36 cellular contexts compared by ENCODE assay signal in the genomic region with DNA sequence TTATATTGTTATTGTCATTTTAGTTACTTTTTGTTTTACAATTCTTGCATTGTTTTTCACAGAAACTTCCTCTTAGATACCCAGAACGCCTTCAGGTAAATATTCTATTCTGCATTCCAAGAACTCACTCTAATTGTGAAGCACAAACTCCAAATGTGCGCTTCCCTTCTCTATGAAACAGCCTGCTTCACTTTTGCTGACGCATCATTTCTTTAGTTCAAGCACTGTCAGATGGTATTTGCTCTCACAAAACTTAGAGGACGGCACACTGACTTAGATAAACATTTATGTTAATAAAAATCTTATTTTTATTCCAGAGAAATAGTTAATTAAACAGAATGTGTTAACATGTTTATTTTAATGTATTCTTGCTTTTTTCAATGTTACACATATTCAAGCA. TPM values are rescaled to one million over a fixed set of nuclear protein-coding genes. Genes with fewer than 3 reads are reported as not detected.
"Had no signal": no experiment of that assay in that cellular context is flagged by ENCODE, and none has a peak within 500 bp of the region (broad histone marks: within the 10 kb centered on the region; RNA-seq: fewer than 3 reads in every experiment).

No MANE protein-coding gene starts in this region.

- DNase-seq: activated CD4-positive, alpha-beta T cell treated with anti-CD3 and anti-CD28 coated beads for 36 hours; activated CD4-positive, alpha-beta T cell treated with anti-CD3 and anti-CD28 coated beads, Interleukin-2, amount 10 ng/mL, durations not matched to agents 7 days and 5 days; activated CD4-positive, alpha-beta T cell treated with anti-CD3 and anti-CD28 coated beads, Interleukin-2, amount 50 U/mL, for 48 hours; activated CD8-positive, alpha-beta memory T cell treated with anti-CD3 and anti-CD28 coated beads, Interleukin-2, amount 50 U/mL, for 4 hours; activated CD8-positive, alpha-beta T cell treated with anti-CD3 and anti-CD28 coated beads, Interleukin-2, amount 10 ng/mL, durations not matched to agents 7 days and 5 days; activated gamma-delta T cell treated with Interleukin-2 at 50 U/mL for 16 hours; activated naive CD4-positive, alpha-beta T cell treated with anti-CD3 and anti-CD28 coated beads for 36 hours; activated T-cell treated with anti-CD3 and anti-CD28 coated beads for 4 hours; activated T-cell treated with anti-CD3 and anti-CD28 coated beads, Interleukin-2, amount 50 U/mL, for 4 hours; adrenal gland; body of pancreas; NCI-H1092 treated with DMSO at 0.1 percent for 48 hours; NCI-H1417; NCI-H146; NCI-H187; NCI-H2029 treated with DMSO at 0.1 percent for 48 hours; NCI-H226; NCI-H446 treated with DMSO at 0.1 percent for 48 hours; NCI-H526; NCI-H748 treated with DMSO at 0.1 percent for 48 hours; NK-92 treated with Interleukin-12 subunit alpha and Interleukin-12 subunit beta, amount 100 ng/mL, for 24 hours; PC-3; Peyer's patch; SIG-M5; T1000 had no signal

- H3K4me3 Mint-ChIP-seq: activated CD4-positive, alpha-beta T cell treated with anti-CD3 and anti-CD28 coated beads for 36 hours; activated CD4-positive, alpha-beta T cell treated with anti-CD3 and anti-CD28 coated beads, Interleukin-2, amount 10 ng/mL, durations not matched to agents 7 days and 5 days; activated CD8-positive, alpha-beta T cell treated with anti-CD3 and anti-CD28 coated beads, Interleukin-2, amount 10 ng/mL, durations not matched to agents 7 days and 5 days; activated naive CD4-positive, alpha-beta T cell treated with anti-CD3 and anti-CD28 coated beads for 36 hours; activated T-cell treated with anti-CD3 and anti-CD28 coated beads, Interleukin-2, amount 50 U/mL, for 4 hours; activated T-helper 1 cell treated with anti-CD3 and anti-CD28 coated beads, Interleukin-12 subunit alpha, Interleukin-12 subunit beta, Interleukin-2, Interleukin-4 antibody, amounts not matched to agents 30 ng/mL and 10 ng/mL and 1 ng/mL, durations not matched to agents 14 hours and 24 hours and 36 hours had no signal

- H3K27ac ChIP-seq: adrenal gland, body of pancreas, breast epithelium, Peyer's patch, RWPE1 had no signal

- FAIRE-seq: astrocyte, TTC549 had no signal

- H3K4me1 Mint-ChIP-seq: activated CD4-positive, alpha-beta T cell treated with anti-CD3 and anti-CD28 coated beads for 36 hours; activated CD4-positive, alpha-beta T cell treated with anti-CD3 and anti-CD28 coated beads, Interleukin-2, amount 10 ng/mL, durations not matched to agents 7 days and 5 days had no signal

- H3K27me3 Mint-ChIP-seq: activated CD4-positive, alpha-beta T cell treated with anti-CD3 and anti-CD28 coated beads for 36 hours; activated CD4-positive, alpha-beta T cell treated with anti-CD3 and anti-CD28 coated beads, Interleukin-2, amount 10 ng/mL, durations not matched to agents 7 days and 5 days had no signal

- H3K27me3 ChIP-seq: adrenal gland, body of pancreas, breast epithelium, Peyer's patch had no signal

- H3K36me3 ChIP-seq: adrenal gland, breast epithelium, Peyer's patch had no signal

- H3K4me3 ChIP-seq: adrenal gland, body of pancreas, breast epithelium, Peyer's patch had no signal

- H3K36me3 Mint-ChIP-seq: activated naive CD4-positive, alpha-beta T cell treated with anti-CD3 and anti-CD28 coated beads, Interleukin-2, amount 50 U/mL, for 72 hours had no signal

- H3K9me3 ChIP-seq: adrenal gland, body of pancreas, breast epithelium, Peyer's patch had no signal

- H3K27ac Mint-ChIP-seq: activated CD4-positive, alpha-beta T cell treated with anti-CD3 and anti-CD28 coated beads for 36 hours; activated CD4-positive, alpha-beta T cell treated with anti-CD3 and anti-CD28 coated beads, Interleukin-2, amount 10 ng/mL, durations not matched to agents 7 days and 5 days; activated CD8-positive, alpha-beta T cell treated with anti-CD3 and anti-CD28 coated beads, Interleukin-2, amount 10 ng/mL, durations not matched to agents 7 days and 5 days; activated naive CD4-positive, alpha-beta T cell treated with anti-CD3 and anti-CD28 coated beads for 36 hours; activated naive CD4-positive, alpha-beta T cell treated with anti-CD3 and anti-CD28 coated beads, Interleukin-2, amount 50 U/mL, for 72 hours; activated T-helper 1 cell treated with anti-CD3 and anti-CD28 coated beads, Interleukin-12 subunit alpha, Interleukin-12 subunit beta, Interleukin-2, Interleukin-4 antibody, amounts not matched to agents 30 ng/mL and 10 ng/mL and 1 ng/mL, durations not matched to agents 14 hours and 24 hours and 36 hours had no signal

- H3K4me1 ChIP-seq: adrenal gland, body of pancreas, breast epithelium, Peyer's patch had no signal

- H3K9me3 Mint-ChIP-seq: activated CD4-positive, alpha-beta T cell treated with anti-CD3 and anti-CD28 coated beads, Interleukin-2, amount 10 ng/mL, durations not matched to agents 7 days and 5 days; activated naive CD4-positive, alpha-beta T cell treated with anti-CD3 and anti-CD28 coated beads for 36 hours; activated naive CD4-positive, alpha-beta T cell treated with anti-CD3 and anti-CD28 coated beads, Interleukin-2, amount 50 U/mL, for 72 hours; activated T-cell treated with anti-CD3 and anti-CD28 coated beads, Interleukin-2, amount 50 U/mL, for 4 hours; activated T-helper 1 cell treated with anti-CD3 and anti-CD28 coated beads, Interleukin-12 subunit alpha, Interleukin-12 subunit beta, Interleukin-2, Interleukin-4 antibody, amounts not matched to agents 30 ng/mL and 10 ng/mL and 1 ng/mL, durations not matched to agents 14 hours and 24 hours and 36 hours had no signal

RNA-seq across cellular contexts. Expression of gene CSN1S1, which starts 3.3 kb away (rescaled TPM):
- total RNA-seq: activated CD4-positive, alpha-beta T cell treated with anti-CD3 and anti-CD28 coated beads for 36 hours; activated CD4-positive, alpha-beta T cell treated with anti-CD3 and anti-CD28 coated beads, Interleukin-2, amount 10 ng/mL, durations not matched to agents 7 days and 5 days; activated CD8-positive, alpha-beta T cell treated with anti-CD3 and anti-CD28 coated beads, Interleukin-2, amount 10 ng/mL, durations not matched to agents 7 days and 5 days; activated naive CD4-positive, alpha-beta T cell treated with anti-CD3 and anti-CD28 coated beads for 36 hours; activated naive CD4-positive, alpha-beta T cell treated with anti-CD3 and anti-CD28 coated beads, Interleukin-2, amount 50 U/mL, for 72 hours; activated T-cell treated with anti-CD3 and anti-CD28 coated beads, Interleukin-2, amount 50 U/mL, for 4 hours; activated T-helper 1 cell treated with anti-CD3 and anti-CD28 coated beads, Interleukin-12 subunit alpha, Interleukin-12 subunit beta, Interleukin-2, Interleukin-4 antibody, amounts not matched to agents 30 ng/mL and 10 ng/mL and 1 ng/mL, durations not matched to agents 14 hours and 24 hours and 36 hours; adrenal gland; astrocyte; cardiac septum; M059J; PC-3; Peyer's patch; Right ventricle myocardium inferior; T-helper 1 cell treated with Interleukin-12 subunit alpha and Interleukin-12 subunit beta and Interleukin-4 antibody, amounts not matched to agents 30 ng/mL and 1 ng/mL, for 36 hours; T-helper 2 cell treated with Interferon-gamma antibody and Interleukin-4, amounts not matched to agents 100 ng/mL and 5 ng/mL, for 36 hours had no signal

RNA-seq across cellular contexts. Expression of gene CSN2, which starts 31.4 kb away (rescaled TPM):
- total RNA-seq: activated CD4-positive, alpha-beta T cell treated with anti-CD3 and anti-CD28 coated beads for 36 hours; activated CD4-positive, alpha-beta T cell treated with anti-CD3 and anti-CD28 coated beads, Interleukin-2, amount 10 ng/mL, durations not matched to agents 7 days and 5 days; activated CD8-positive, alpha-beta T cell treated with anti-CD3 and anti-CD28 coated beads, Interleukin-2, amount 10 ng/mL, durations not matched to agents 7 days and 5 days; activated naive CD4-positive, alpha-beta T cell treated with anti-CD3 and anti-CD28 coated beads for 36 hours; activated naive CD4-positive, alpha-beta T cell treated with anti-CD3 and anti-CD28 coated beads, Interleukin-2, amount 50 U/mL, for 72 hours; activated T-cell treated with anti-CD3 and anti-CD28 coated beads, Interleukin-2, amount 50 U/mL, for 4 hours; activated T-helper 1 cell treated with anti-CD3 and anti-CD28 coated beads, Interleukin-12 subunit alpha, Interleukin-12 subunit beta, Interleukin-2, Interleukin-4 antibody, amounts not matched to agents 30 ng/mL and 10 ng/mL and 1 ng/mL, durations not matched to agents 14 hours and 24 hours and 36 hours; adrenal gland; astrocyte; body of pancreas; breast epithelium; cardiac septum; M059J; PC-3; Peyer's patch; Right ventricle myocardium inferior; T-helper 1 cell treated with Interleukin-12 subunit alpha and Interleukin-12 subunit beta and Interleukin-4 antibody, amounts not matched to agents 30 ng/mL and 1 ng/mL, for 36 hours; T-helper 2 cell treated with Interferon-gamma antibody and Interleukin-4, amounts not matched to agents 100 ng/mL and 5 ng/mL, for 36 hours had no signal
- polyA plus RNA-seq: adrenal gland had no signal
